In genomic region chr1:202018476-202019234, GRCh38 we compare ENCODE assay signal across 1 cellular context.
TF ChIP-seq lines count a peak whose summit lies in the region.

No MANE protein-coding gene starts in this region.

TF ChIP-seq in HEK293, 187 proteins besides CTCF, POLR2A, EP300 and RAD21 (continued from another document):
- no peak for TF ChIP-seq TSHZ1 (tag by site-specific recombination; IDR thresholded peaks at IDR 0.05; ENCODE audit: borderline replicate concordance)
- TF ChIP-seq PATZ1 (tag by site-specific recombination; IDR thresholded peaks at IDR 0.05): peak; percentile 62; the same call in 1 of the 2 replicates
- TF ChIP-seq ZNF654 (tag by site-specific recombination; IDR thresholded peaks at IDR 0.05; ENCODE audit: low read depth): no peak
- TF ChIP-seq HOXC10 (CRISPR knock-in tag; IDR thresholded peaks at IDR 0.05): no peak
- TF ChIP-seq ZNF776 (tag by site-specific recombination; IDR thresholded peaks at IDR 0.05; ENCODE audit: borderline replicate concordance): no peak
- no peak for TF ChIP-seq ZNF202 (tag by site-specific recombination; IDR thresholded peaks at IDR 0.05; ENCODE audit: borderline replicate concordance)
- no peak; the same call in 1 of the 2 replicates for TF ChIP-seq SP7 (tag by site-specific recombination; IDR thresholded peaks at IDR 0.05)
- peak; percentile 67; the same call in 1 of the 2 replicates for TF ChIP-seq KLF7 (tag by site-specific recombination; IDR thresholded peaks at IDR 0.05; ENCODE audit: borderline replicate concordance)
- no peak for TF ChIP-seq ZNF629 (tag by site-specific recombination; IDR thresholded peaks at IDR 0.05)
- no peak for TF ChIP-seq KLF16 (tag by site-specific recombination; IDR thresholded peaks at IDR 0.05)
- TF ChIP-seq ZBTB1 (tag by site-specific recombination; IDR thresholded peaks at IDR 0.05): no peak
- TF ChIP-seq ZNF423 (tag by site-specific recombination; IDR thresholded peaks at IDR 0.05): no peak
- no peak for TF ChIP-seq SCRT1 (tag by site-specific recombination; IDR thresholded peaks at IDR 0.05; ENCODE audit: borderline replicate concordance)
- no peak for TF ChIP-seq SP3 (tag by site-specific recombination; IDR thresholded peaks at IDR 0.05)
- TF ChIP-seq ZFP37 (tag by site-specific recombination; IDR thresholded peaks at IDR 0.05): no peak
- TF ChIP-seq KLF9 (tag by site-specific recombination; IDR thresholded peaks at IDR 0.05; ENCODE audit: low read depth): no peak; the same call in 1 of the 2 replicates
- TF ChIP-seq ZNF501 (tag by site-specific recombination; IDR thresholded peaks at IDR 0.05): no peak
- TF ChIP-seq ZNF394 (tag by site-specific recombination; IDR thresholded peaks at IDR 0.05; ENCODE audit: borderline replicate concordance): no peak
- TF ChIP-seq ZNF449 (tag by site-specific recombination; IDR thresholded peaks at IDR 0.05): no peak
- no peak for TF ChIP-seq ZSCAN23 (tag by site-specific recombination; IDR thresholded peaks at IDR 0.05)
- TF ChIP-seq SALL2 (tag by site-specific recombination; IDR thresholded peaks at IDR 0.05; ENCODE audit: borderline replicate concordance): no peak
- TF ChIP-seq PRDM6 (tag by site-specific recombination; IDR thresholded peaks at IDR 0.05): no peak
- TF ChIP-seq ZEB2 (tag by site-specific recombination; IDR thresholded peaks at IDR 0.05): no peak
- no peak for TF ChIP-seq ZNF121 (tag by site-specific recombination; IDR thresholded peaks at IDR 0.05)
- no peak for TF ChIP-seq ZNF560 (tag by site-specific recombination; IDR thresholded peaks at IDR 0.05; ENCODE audit: borderline replicate concordance)
- TF ChIP-seq ZNF521 (tag by site-specific recombination; IDR thresholded peaks at IDR 0.05): no peak
- no peak for TF ChIP-seq ZNF274 (IDR thresholded peaks at IDR 0.05; ENCODE audit: low read length)
- TF ChIP-seq ZNF274 (tag by site-specific recombination; IDR thresholded peaks at IDR 0.05; ENCODE audit: borderline replicate concordance): no peak
- no peak for TF ChIP-seq ZNF626 (tag by site-specific recombination; IDR thresholded peaks at IDR 0.05)
- TF ChIP-seq ZNF18 (tag by site-specific recombination; IDR thresholded peaks at IDR 0.05): peak; percentile 92
- TF ChIP-seq EGR2 (tag by site-specific recombination; IDR thresholded peaks at IDR 0.05; ENCODE audit: low read depth): peak; percentile 42; the same call in 1 of the 2 replicates
